ENCODE assay signal across 1 cellular context in the genomic region with DNA sequence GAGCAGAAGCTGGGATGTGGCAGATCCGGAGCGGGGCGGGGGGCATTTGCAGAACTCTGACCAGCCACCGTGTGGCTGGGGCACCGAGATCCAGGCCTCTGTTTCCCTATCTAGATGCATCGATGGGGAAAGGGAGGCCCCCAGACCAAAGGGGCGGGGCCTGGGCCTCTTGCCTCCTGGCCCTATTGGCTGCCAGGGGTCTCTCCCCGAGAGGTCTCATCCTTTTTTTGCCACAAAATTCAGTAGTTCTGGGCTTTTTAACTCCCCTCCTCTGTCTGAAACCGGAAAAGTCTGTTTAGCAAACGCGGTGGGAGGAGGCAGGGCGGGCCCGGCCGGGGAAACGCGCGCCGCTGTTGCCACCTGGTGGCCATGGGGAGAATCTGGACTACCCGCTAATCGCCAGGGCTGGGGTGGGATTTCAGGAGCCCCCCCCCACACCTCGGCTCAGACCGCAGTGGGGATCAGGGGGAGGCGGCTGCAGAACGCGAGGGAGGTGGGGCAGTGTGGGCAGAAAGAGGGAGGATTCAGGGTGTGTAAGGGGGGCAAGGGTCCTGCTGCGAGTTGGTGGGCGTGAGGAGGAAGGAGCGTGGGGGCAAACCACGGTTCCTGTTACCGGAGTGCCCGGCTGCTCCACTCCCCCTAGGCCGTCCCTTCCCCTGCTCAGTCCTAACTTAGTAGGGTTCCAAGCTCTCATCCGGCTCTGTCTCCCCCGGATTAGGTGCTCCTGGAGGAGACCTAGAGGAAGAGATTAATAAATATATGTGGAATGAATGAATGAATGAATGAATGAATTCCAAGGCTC.
TF ChIP-seq lines count a peak whose summit lies in the region.

No MANE protein-coding gene starts in this region.

TF ChIP-seq in HCT116, 20 proteins besides CTCF, POLR2A, EP300 and RAD21 (continued from another document):
- TF ChIP-seq, protein P1, sequence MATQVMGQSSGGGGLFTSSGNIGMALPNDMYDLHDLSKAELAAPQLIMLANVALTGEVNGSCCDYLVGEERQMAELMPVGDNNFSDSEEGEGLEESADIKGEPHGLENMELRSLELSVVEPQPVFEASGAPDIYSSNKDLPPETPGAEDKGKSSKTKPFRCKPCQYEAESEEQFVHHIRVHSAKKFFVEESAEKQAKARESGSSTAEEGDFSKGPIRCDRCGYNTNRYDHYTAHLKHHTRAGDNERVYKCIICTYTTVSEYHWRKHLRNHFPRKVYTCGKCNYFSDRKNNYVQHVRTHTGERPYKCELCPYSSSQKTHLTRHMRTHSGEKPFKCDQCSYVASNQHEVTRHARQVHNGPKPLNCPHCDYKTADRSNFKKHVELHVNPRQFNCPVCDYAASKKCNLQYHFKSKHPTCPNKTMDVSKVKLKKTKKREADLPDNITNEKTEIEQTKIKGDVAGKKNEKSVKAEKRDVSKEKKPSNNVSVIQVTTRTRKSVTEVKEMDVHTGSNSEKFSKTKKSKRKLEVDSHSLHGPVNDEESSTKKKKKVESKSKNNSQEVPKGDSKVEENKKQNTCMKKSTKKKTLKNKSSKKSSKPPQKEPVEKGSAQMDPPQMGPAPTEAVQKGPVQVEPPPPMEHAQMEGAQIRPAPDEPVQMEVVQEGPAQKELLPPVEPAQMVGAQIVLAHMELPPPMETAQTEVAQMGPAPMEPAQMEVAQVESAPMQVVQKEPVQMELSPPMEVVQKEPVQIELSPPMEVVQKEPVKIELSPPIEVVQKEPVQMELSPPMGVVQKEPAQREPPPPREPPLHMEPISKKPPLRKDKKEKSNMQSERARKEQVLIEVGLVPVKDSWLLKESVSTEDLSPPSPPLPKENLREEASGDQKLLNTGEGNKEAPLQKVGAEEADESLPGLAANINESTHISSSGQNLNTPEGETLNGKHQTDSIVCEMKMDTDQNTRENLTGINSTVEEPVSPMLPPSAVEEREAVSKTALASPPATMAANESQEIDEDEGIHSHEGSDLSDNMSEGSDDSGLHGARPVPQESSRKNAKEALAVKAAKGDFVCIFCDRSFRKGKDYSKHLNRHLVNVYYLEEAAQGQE (IDR thresholded peaks at IDR 0.05; ENCODE audit: low read depth), result no peak
- no peak for TF ChIP-seq CBX3 (IDR thresholded peaks at IDR 0.05; ENCODE audit: low read depth)
- no peak for TF ChIP-seq MAX (IDR thresholded peaks at IDR 0.05)
- TF ChIP-seq EZH2phosphoT487 (IDR thresholded peaks at IDR 0.05; ENCODE audit: borderline replicate concordance), result no peak
